Comparison of ENCODE assay signal across 16 cellular contexts in the genomic region with DNA sequence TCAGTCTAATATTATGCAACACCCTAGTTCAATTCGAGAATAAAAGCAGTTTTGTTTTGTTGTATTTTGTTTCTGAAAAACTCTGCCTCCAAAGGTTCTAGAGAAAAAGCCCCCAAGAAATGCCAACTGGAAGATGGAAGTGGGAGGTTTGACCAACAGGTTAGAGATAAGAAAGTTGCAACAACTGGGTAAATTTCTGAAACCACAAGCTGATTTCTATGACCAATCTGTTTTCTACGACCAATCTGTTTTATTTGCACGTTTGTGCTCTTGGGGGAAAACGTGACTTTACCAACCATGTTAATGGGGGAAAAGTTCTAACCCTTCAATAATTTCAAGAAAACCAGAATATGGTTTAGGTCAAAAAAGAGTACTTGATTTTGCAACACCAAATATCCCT.
DNase-seq lines count a peak whose midpoint lies in the region; TF ChIP-seq lines count a peak whose summit lies in the region.
"Had no signal": no experiment of that assay in that cellular context is flagged by ENCODE, and none has a peak within 500 bp of the region (broad histone marks: within the 10 kb centered on the region; RNA-seq: fewer than 3 reads in every experiment).

No MANE protein-coding gene starts in this region.

- H3K27me3 Mint-ChIP-seq in activated naive CD4-positive, alpha-beta T cell treated with anti-CD3 and anti-CD28 coated beads for 36 hours (ENCODE audit: low read depth) = peaks cover 2% of the 10 kb centered on the region
- H3K27me3 Mint-ChIP-seq: B cell had no signal

- H3K36me3 ChIP-seq in esophagus muscularis mucosa (no peaks in the 10 kb centered on the region), osteoblast (ENCODE audit: insufficient read depth, low read length) (no peaks in the 10 kb centered on the region)
- H3K36me3 ChIP-seq: BLaER1 had no signal

- intact Hi-C loops in esophagus muscularis mucosa (cut with DNase I) = no loop called here
- intact Hi-C loops in activated naive CD4-positive, alpha-beta T cell treated with anti-CD3 and anti-CD28 coated beads for 36 hours (cut with micrococcal nuclease) = no loop called here

- H3K4me3 ChIP-seq in esophagus muscularis mucosa (no peak overlapping the region), osteoblast (ENCODE audit: insufficient read depth, low read length) (no peak overlapping the region)
- H3K4me3 ChIP-seq: BLaER1 had no signal

- H3K9me3 Mint-ChIP-seq in activated naive CD4-positive, alpha-beta T cell treated with anti-CD3 and anti-CD28 coated beads for 36 hours = no peaks in the 10 kb centered on the region
- H3K9me3 Mint-ChIP-seq: CD4-positive, CD25-positive, alpha-beta regulatory T cell; CD8-positive, alpha-beta T cell; H9 had no signal

- H3K27me3 ChIP-seq in esophagus muscularis mucosa (no peaks in the 10 kb centered on the region), osteoblast (ENCODE audit: insufficient read depth, low read length) (no peaks in the 10 kb centered on the region)
- H3K27me3 ChIP-seq: BLaER1 had no signal

- no peak for TF ChIP-seq POLR2A in esophagus muscularis mucosa (IDR thresholded peaks at IDR 0.05; ENCODE audit: low read depth)

- peak overlapping the region; percentile 21 for H2AFZ ChIP-seq in osteoblast (ENCODE audit: low read length)

- no peaks in the 10 kb centered on the region for H3K4me1 Mint-ChIP-seq in activated naive CD4-positive, alpha-beta T cell treated with anti-CD3 and anti-CD28 coated beads for 36 hours (ENCODE audit: low read depth)
- H3K4me1 Mint-ChIP-seq: CD4-positive, CD25-positive, alpha-beta regulatory T cell; H9 had no signal

- peak; percentile 34 for DNase-seq in OCI-M1 (lab: John Stamatoyannopoulos, UW)
- DNase-seq in esophagus muscularis mucosa (ENCODE audit: extremely low spot score) = peak; percentile 31
- no peak for DNase-seq in osteoblast (ENCODE audit: insufficient read length, low spot score, missing footprints)
- DNase-seq in OCI-M2 (lab: John Stamatoyannopoulos, UW; ENCODE audit: unreplicated experiment) = no peak
- no peak for DNase-seq in activated naive CD4-positive, alpha-beta T cell treated with anti-CD3 and anti-CD28 coated beads for 36 hours
- DNase-seq in AG20443 (ENCODE audit: low spot score) = no peak
- DNase-seq: Caco-2; CD4-positive, CD25-positive, alpha-beta regulatory T cell; CD8-positive, alpha-beta T cell; DMS153; DND-41; GOT3; H9 had no signal

- no peak overlapping the region for H3K27ac Mint-ChIP-seq in activated naive CD4-positive, alpha-beta T cell treated with anti-CD3 and anti-CD28 coated beads for 36 hours
- H3K27ac Mint-ChIP-seq: B cell; CD4-positive, CD25-positive, alpha-beta regulatory T cell; CD8-positive, alpha-beta T cell; H9 had no signal

- H3K4me1 ChIP-seq in esophagus muscularis mucosa (no peaks in the 10 kb centered on the region), osteoblast (ENCODE audit: insufficient read depth, low read length) (peaks cover 5% of the 10 kb centered on the region)
- H3K4me1 ChIP-seq: BLaER1, Caco-2 had no signal

- no peak overlapping the region for H3K4me3 Mint-ChIP-seq in activated naive CD4-positive, alpha-beta T cell treated with anti-CD3 and anti-CD28 coated beads for 36 hours
- H3K4me3 Mint-ChIP-seq: B cell; CD4-positive, CD25-positive, alpha-beta regulatory T cell; CD8-positive, alpha-beta T cell; H9 had no signal

- CTCF ChIA-PET in activated naive CD4-positive, alpha-beta T cell treated with anti-CD3 and anti-CD28 coated beads for 36 hours (lab: Charles Lee) = interaction anchor here (1.2 kb wide), 1 partner anchor 201 kb away, joined by 3 read pairs; no protein-coding TSS in a partner anchor

- H3K79me2 ChIP-seq in osteoblast (ENCODE audit: insufficient read depth, low read length) = peaks cover 2% of the 10 kb centered on the region

- H3K9me3 ChIP-seq in esophagus muscularis mucosa (no peaks in the 10 kb centered on the region), osteoblast (ENCODE audit: low read depth, low read length) (no peaks in the 10 kb centered on the region)
- H3K9me3 ChIP-seq: BLaER1, Caco-2 had no signal

- H3K4me2 ChIP-seq in osteoblast (ENCODE audit: insufficient read depth, low read length) = peak overlapping the region; percentile 8
- H3K4me2 ChIP-seq: BLaER1 had no signal

- no peaks in the 10 kb centered on the region for H4K20me1 ChIP-seq in osteoblast (ENCODE audit: insufficient read depth, low read length)
- H4K20me1 ChIP-seq: BLaER1 had no signal

- TF ChIP-seq EP300 in esophagus muscularis mucosa (IDR thresholded peaks at IDR 0.05) = no peak

- H3K36me3 Mint-ChIP-seq in activated naive CD4-positive, alpha-beta T cell treated with anti-CD3 and anti-CD28 coated beads for 36 hours (ENCODE audit: low read depth) = no peaks in the 10 kb centered on the region
- H3K36me3 Mint-ChIP-seq: CD4-positive, CD25-positive, alpha-beta regulatory T cell; CD8-positive, alpha-beta T cell had no signal

- H3K27ac ChIP-seq in esophagus muscularis mucosa (replicated peaks in 1 of 4) (no peak overlapping the region), osteoblast (ENCODE audit: low read depth, low read length) (peak overlapping the region; percentile 3)
- H3K27ac ChIP-seq: BLaER1, C4-2B had no signal

- WGBS in esophagus muscularis mucosa = 83% methylated on average over 4 of the region's 4 CpGs

- no peak for TF ChIP-seq CTCF in esophagus muscularis mucosa (IDR thresholded peaks at IDR 0.05)
- TF ChIP-seq CTCF in osteoblast (IDR thresholded peaks at IDR 0.05; ENCODE audit: extremely low read depth, low read depth, low read length) = no peak

Comparison
In these comparisons a context has a peak if more than half of its experiments do, and no peak if none do; other contexts are left out.
1. DNase-seq: peak in OCI-M1 (single experiment) and esophagus muscularis mucosa (single experiment); none in osteoblast (single experiment), OCI-M2 (single experiment), activated naive CD4-positive, alpha-beta T cell treated with anti-CD3 and anti-CD28 coated beads for 36 hours (single experiment) and AG20443 (single experiment).